20 cellular contexts compared by ENCODE assay signal in genomic region chr4:2686379-2687265, GRCh38.
DNase-seq lines count a peak whose midpoint lies in the region; ATAC-seq and TF ChIP-seq lines count a peak whose summit lies in the region.
"Had no signal": no experiment of that assay in that cellular context is flagged by ENCODE, and none has a peak within 500 bp of the region (broad histone marks: within the 10 kb centered on the region; RNA-seq: fewer than 3 reads in every experiment).

No MANE protein-coding gene starts in this region.

- intact Hi-C loops in posterior vena cava (cut with DNase I): no loop called here

- H3K4me3 ChIP-seq in choroid plexus epithelial cell (ENCODE audit: low read depth, low read length): no peak overlapping the region
- H3K4me3 ChIP-seq: gastrocnemius medialis, prostate gland had no signal

- ATAC-seq in left lobe of liver (no peak), GM19452 (IDR thresholded peaks at IDR 0.05; ENCODE audit: unreplicated experiment) (no peak)
- ATAC-seq: activated CD8-positive, alpha-beta memory T cell treated with anti-CD3 and anti-CD28 coated beads, Interleukin-2, amount 10 ng/mL, durations not matched to agents 7 days and 5 days; gastrocnemius medialis; stimulated activated naive CD8-positive, alpha-beta T cell treated with anti-CD3 and anti-CD28 coated beads, Interleukin-15, Interleukin-2, amounts not matched to agents 100 U/mL and 50 U/mL, for 24 hours had no signal

- peak; percentile 46 for DNase-seq in DMS 273 (lab: John Stamatoyannopoulos, UW; ENCODE audit: unreplicated experiment)
- no peak for DNase-seq in DMS 273 treated with DMSO at 0.1 percent for 48 hours (lab: John Stamatoyannopoulos, UW)
- DNase-seq in NCI-H2029 treated with DMSO at 0.1 percent for 48 hours (lab: John Stamatoyannopoulos, UW): peak; percentile 59
- peak; percentile 25 for DNase-seq in choroid plexus epithelial cell (ENCODE audit: low read depth)
- peak; percentile 25 for DNase-seq in posterior vena cava (ENCODE audit: low spot score)
- DNase-seq in left lobe of liver (ENCODE audit: low spot score): no peak
- DNase-seq in stimulated activated CD4-positive, alpha-beta T cell treated with anti-CD3 and anti-CD28 coated beads, Interleukin-4, amount 100 ng/mL, for 4 hours: no peak
- DNase-seq: activated CD4-positive, alpha-beta T cell treated with anti-CD3 and anti-CD28 coated beads for 4 hours; activated CD8-positive, alpha-beta memory T cell treated with anti-CD3 and anti-CD28 coated beads, Interleukin-2, amount 10 ng/mL, durations not matched to agents 7 days and 5 days; activated gamma-delta T cell; AML-193; amygdala; caudate nucleus; COR-L47; gastrocnemius medialis; NCI-H1105 treated with DMSO at 0.1 percent for 48 hours; NCI-H69; stimulated activated naive CD8-positive, alpha-beta T cell treated with anti-CD3 and anti-CD28 coated beads, Interleukin-15, Interleukin-2, amounts not matched to agents 100 U/mL and 50 U/mL, for 24 hours had no signal

- TF ChIP-seq CTCF in choroid plexus epithelial cell (conservative IDR thresholded peaks at IDR 0.05; ENCODE audit: low read depth, low read length): no peak

Comparison
In these comparisons a context has a peak if more than half of its experiments do, and no peak if none do; other contexts are left out.
1. DNase-seq: peak in DMS 273 (single experiment), NCI-H2029 treated with DMSO at 0.1 percent for 48 hours (single experiment), choroid plexus epithelial cell (single experiment) and posterior vena cava (single experiment); none in DMS 273 treated with DMSO at 0.1 percent for 48 hours (single experiment), left lobe of liver (single experiment) and stimulated activated CD4-positive, alpha-beta T cell treated with anti-CD3 and anti-CD28 coated beads, Interleukin-4, amount 100 ng/mL, for 4 hours (0 of 2).